In the genomic region with DNA sequence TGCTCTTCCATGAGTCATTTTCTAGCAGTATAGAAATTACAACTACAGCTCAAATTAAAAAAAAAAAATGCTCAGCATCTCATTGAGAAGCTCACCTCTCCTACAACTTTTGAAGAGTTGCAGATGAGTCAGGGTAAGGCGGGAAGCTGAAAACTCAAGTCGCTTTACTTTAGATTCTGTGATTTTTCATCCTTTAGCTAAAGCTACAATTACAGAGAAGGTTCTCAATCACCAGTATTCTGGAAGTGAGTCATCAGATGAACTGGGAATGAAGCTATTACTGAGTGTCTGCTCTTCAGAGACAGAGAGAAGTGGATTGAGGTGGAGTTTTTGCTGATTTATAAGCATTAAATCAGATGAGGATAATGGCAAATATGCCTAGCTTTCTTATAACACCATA, we compare ENCODE assay signal across 27 cellular contexts.
A peak's percentile ranks its signal among the peaks of the same experiment; 100 is the strongest.
DNase-seq lines count a peak whose midpoint lies in the region; ATAC-seq, FAIRE-seq and TF ChIP-seq lines count a peak whose summit lies in the region.
"Had no signal": no experiment of that assay in that cellular context is flagged by ENCODE, and none has a peak within 500 bp of the region (broad histone marks: within the 10 kb centered on the region; RNA-seq: fewer than 3 reads in every experiment).

No MANE protein-coding gene starts in this region.

- no peak for DNase-seq in GM23338 (ENCODE audit: low spot score)
- DNase-seq in NCI-H2227 treated with DMSO at 0.1 percent for 48 hours (lab: John Stamatoyannopoulos, UW), result peak; percentile 39
- peak; percentile 60 for DNase-seq in bronchial epithelial cell (ENCODE audit: low read depth)
- peak; percentile 31 for DNase-seq in putamen (ENCODE audit: low spot score)
- no peak for DNase-seq in HEK293T (ENCODE audit: extremely low spot score)
- DNase-seq in NCI-H82 treated with DMSO at 0.1 percent for 48 hours (lab: John Stamatoyannopoulos, UW; ENCODE audit: unreplicated experiment), result no peak
- no peak for DNase-seq in OCI-LY7 (ENCODE audit: low spot score)
- DNase-seq: activated CD4-positive, alpha-beta T cell treated with anti-CD3 and anti-CD28 coated beads for 4 hours; activated naive CD8-positive, alpha-beta T cell treated with anti-CD3 and anti-CD28 coated beads for 36 hours; activated T-cell treated with anti-CD3 and anti-CD28 coated beads for 4 hours; aorta; CD4-positive, alpha-beta T cell; endodermal cell; GDM1; H7; hypothalamus; immature natural killer cell; left lung; NCI-H1694; NCI-H2171; NCI-H526; T-helper 17 cell had no signal

- H2AFZ ChIP-seq in GM23338, result peak overlapping the region; percentile 35
- no peak overlapping the region for H2AFZ ChIP-seq in OCI-LY7 (ENCODE audit: low read length)

- POLR2A ChIA-PET in HEK293T (lab: Yijun Ruan, JAX) (interaction anchor here (1.2 kb wide), 2 partner anchors 92 to 104 kb away, joined by 3 read pairs; partner anchors contain the start of gene TFAP2A), OCI-LY7 (lab: Charles Lee) (interaction anchor here (0.7 kb wide), 1 partner anchor 24 kb away, joined by 3 read pairs; no protein-coding TSS in a partner anchor)

- no peaks in the 10 kb centered on the region for H3K9me3 ChIP-seq in OCI-LY7 (ENCODE audit: low read length)
- H3K9me3 ChIP-seq: gastroesophageal sphincter, left lung, thoracic aorta had no signal

- no peaks in the 10 kb centered on the region; the same call in 1 of the 2 replicates for H3K9me2 ChIP-seq in GM23338 (ENCODE audit: insufficient read depth)
- no peaks in the 10 kb centered on the region for H3K9me2 ChIP-seq in OCI-LY7 (ENCODE audit: insufficient read depth, low read length)

- peaks cover 7% of the 10 kb centered on the region; the same call in 2 of the 3 replicates for H3K4me1 Mint-ChIP-seq in GM23338
- H3K4me1 Mint-ChIP-seq: activated naive CD8-positive, alpha-beta T cell treated with anti-CD3 and anti-CD28 coated beads for 36 hours; endodermal cell; immature natural killer cell; T-helper 17 cell had no signal

- intact Hi-C loops in OCI-LY7 (cut with micrococcal nuclease; ENCODE audit: unreplicated experiment), result no loop called here

- peaks cover 5% of the 10 kb centered on the region; the same call in 2 of the 3 replicates for H3K9me3 Mint-ChIP-seq in GM23338
- H3K9me3 Mint-ChIP-seq: CD4-positive, alpha-beta T cell; stimulated activated naive CD8-positive, alpha-beta T cell treated with anti-CD3 and anti-CD28 coated beads, Interleukin-15, Interleukin-2, amounts not matched to agents 100 ng/mL and 50 ng/mL, for 24 hours had no signal

- ATAC-seq in GM23338 (no peak), HG02973 (IDR thresholded peaks at IDR 0.05; ENCODE audit: unreplicated experiment) (no peak)
- ATAC-seq: gastroesophageal sphincter, left lung, SK-N-SH treated with all-trans-retinoic acid at 6 μM for 48 hours, T-helper 17 cell had no signal

- H3K27me3 Mint-ChIP-seq in GM23338 (ENCODE audit: insufficient read depth, low read depth, poor library complexity), result peaks cover 6% of the 10 kb centered on the region
- H3K27me3 Mint-ChIP-seq: stimulated activated naive CD8-positive, alpha-beta T cell treated with anti-CD3 and anti-CD28 coated beads, Interleukin-15, Interleukin-2, amounts not matched to agents 100 ng/mL and 50 ng/mL, for 24 hours; T-helper 17 cell had no signal

- no peak for FAIRE-seq in bronchial epithelial cell (lab: Jason Lieb, UNC)

- BruUV-seq in OCI-LY7 (replicated peaks; lab: Mats Ljungman, UMichigan), result no TSS peak

- H3K27ac ChIP-seq in GM23338 (ENCODE audit: low read depth), result no peak overlapping the region
- H3K27ac ChIP-seq in OCI-LY7 (ENCODE audit: low read depth, low read length, poor library complexity, severe bottlenecking), result no peak overlapping the region
- H3K27ac ChIP-seq: gastroesophageal sphincter, left lung, thoracic aorta had no signal

- no peaks in the 10 kb centered on the region for H3K36me3 ChIP-seq in GM23338 (ENCODE audit: insufficient read depth)
- H3K36me3 ChIP-seq in bronchial epithelial cell (ENCODE audit: control insufficient read depth, insufficient read depth, low read length), result no peaks in the 10 kb centered on the region
- H3K36me3 ChIP-seq in OCI-LY7 (ENCODE audit: insufficient read depth, low read length), result no peaks in the 10 kb centered on the region
- H3K36me3 ChIP-seq: gastroesophageal sphincter, left lung, thoracic aorta had no signal

- CTCF ChIA-PET in HEK293T (lab: Yijun Ruan, JAX), result interaction anchor here (0.6 to 0.9 kb wide), 2 partner anchors 11 to 67 kb away, joined by 3 to 4 read pairs; no protein-coding TSS in a partner anchor
- CTCF ChIA-PET in OCI-LY7 (lab: Charles Lee; ENCODE audit: unreplicated experiment), result no interaction called here

- H3K4me2 ChIP-seq in GM23338, result no peak overlapping the region
- H3K4me2 ChIP-seq in OCI-LY7 (ENCODE audit: low read length), result no peak overlapping the region

- H3K4me3 ChIP-seq in GM23338 (no peak overlapping the region), bronchial epithelial cell (ENCODE audit: low read depth, low read length) (no peak overlapping the region), OCI-LY7 (ENCODE audit: low read depth, low read length, poor library complexity, severe bottlenecking) (no peak overlapping the region)
- H3K4me3 ChIP-seq: gastroesophageal sphincter, left lung, thoracic aorta had no signal

- H3K4me1 ChIP-seq in GM23338 (ENCODE audit: insufficient read depth), result peaks cover 16% of the 10 kb centered on the region
- no peaks in the 10 kb centered on the region for H3K4me1 ChIP-seq in OCI-LY7 (ENCODE audit: insufficient read depth, low read length, poor library complexity, severe bottlenecking)
- H3K4me1 ChIP-seq: gastroesophageal sphincter, left lung had no signal

- TF ChIP-seq CTCF in GM23338 (conservative IDR thresholded peaks at IDR 0.05; ENCODE audit: low read depth in 2 of 2) (no peak), bronchial epithelial cell (IDR thresholded peaks at IDR 0.05; ENCODE audit: insufficient read depth, low read length, severe bottlenecking) (no peak), OCI-LY7 (conservative IDR thresholded peaks at IDR 0.05; ENCODE audit: low read length) (no peak)

- no peak overlapping the region for H3K27ac Mint-ChIP-seq in GM23338
- H3K27ac Mint-ChIP-seq: activated naive CD8-positive, alpha-beta T cell treated with anti-CD3 and anti-CD28 coated beads for 36 hours; CD4-positive, alpha-beta T cell; endodermal cell; immature natural killer cell; stimulated activated naive CD8-positive, alpha-beta T cell treated with anti-CD3 and anti-CD28 coated beads, Interleukin-15, Interleukin-2, amounts not matched to agents 100 ng/mL and 50 ng/mL, for 24 hours; T-helper 17 cell had no signal

- H3K36me3 Mint-ChIP-seq in GM23338 (ENCODE audit: low read depth), result no peaks in the 10 kb centered on the region
- H3K36me3 Mint-ChIP-seq: activated naive CD8-positive, alpha-beta T cell treated with anti-CD3 and anti-CD28 coated beads for 36 hours; immature natural killer cell had no signal

- H3K27me3 ChIP-seq in GM23338 (ENCODE audit: insufficient read depth), result no peaks in the 10 kb centered on the region
- H3K27me3 ChIP-seq in bronchial epithelial cell (ENCODE audit: control insufficient read depth, insufficient read depth, low read length), result no peaks in the 10 kb centered on the region
- H3K27me3 ChIP-seq: left lung had no signal

- H3F3A ChIP-seq in GM23338 (replicated peaks; ENCODE audit: low read depth), result no peaks in the 10 kb centered on the region

- no peaks in the 10 kb centered on the region for H3K79me2 ChIP-seq in GM23338 (replicated peaks; ENCODE audit: insufficient read depth)
- H3K79me2 ChIP-seq in OCI-LY7 (ENCODE audit: insufficient read depth, low read depth, low read length), result no peaks in the 10 kb centered on the region

- H3K4me3 Mint-ChIP-seq in GM23338, result no peak overlapping the region
- H3K4me3 Mint-ChIP-seq: activated naive CD8-positive, alpha-beta T cell treated with anti-CD3 and anti-CD28 coated beads for 36 hours; CD4-positive, alpha-beta T cell; endodermal cell; immature natural killer cell; stimulated activated naive CD8-positive, alpha-beta T cell treated with anti-CD3 and anti-CD28 coated beads, Interleukin-15, Interleukin-2, amounts not matched to agents 100 ng/mL and 50 ng/mL, for 24 hours; T-helper 17 cell had no signal

- H4K20me1 ChIP-seq in GM23338 (replicated peaks; ENCODE audit: insufficient read depth), result no peaks in the 10 kb centered on the region
- H4K20me1 ChIP-seq in OCI-LY7 (ENCODE audit: insufficient read depth, low read length), result no peaks in the 10 kb centered on the region

TF ChIP-seq in GM23338, 12 proteins besides CTCF, POLR2A, EP300 and RAD21 (continues in another document):
- TF ChIP-seq EZH2phosphoT487 (IDR thresholded peaks at IDR 0.05; ENCODE audit: unreplicated experiment), result no peak
- no peak for TF ChIP-seq JUNB (IDR thresholded peaks at IDR 0.05; ENCODE audit: unreplicated experiment)
- TF ChIP-seq CREB1 (CRISPR knock-in tag; IDR thresholded peaks at IDR 0.05; ENCODE audit: low read depth), result no peak
- no peak for TF ChIP-seq POLR2AphosphoS5 (IDR thresholded peaks at IDR 0.05; ENCODE audit: low read depth)
- TF ChIP-seq ZNF114 (CRISPR knock-in tag; IDR thresholded peaks at IDR 0.05), result no peak
- no peak for TF ChIP-seq STAT1 (IDR thresholded peaks at IDR 0.05; ENCODE audit: unreplicated experiment)
- no peak for TF ChIP-seq EZH2 (IDR thresholded peaks at IDR 0.05; ENCODE audit: low read depth, unreplicated experiment)
- no peak for TF ChIP-seq NANOG (IDR thresholded peaks at IDR 0.05; ENCODE audit: borderline replicate concordance)

TF ChIP-seq in HEK293T, 16 proteins besides CTCF, POLR2A, EP300 and RAD21:
- TF ChIP-seq ZNF384 (IDR thresholded peaks at IDR 0.05), result no peak

Comparison
In these comparisons a context has a peak if more than half of its experiments do, and no peak if none do; other contexts are left out.
1. DNase-seq: peak in NCI-H2227 treated with DMSO at 0.1 percent for 48 hours (single experiment), bronchial epithelial cell (single experiment) and putamen (single experiment); none in GM23338 (single experiment), HEK293T (single experiment), NCI-H82 treated with DMSO at 0.1 percent for 48 hours (single experiment) and OCI-LY7 (single experiment).